In the genomic region with DNA sequence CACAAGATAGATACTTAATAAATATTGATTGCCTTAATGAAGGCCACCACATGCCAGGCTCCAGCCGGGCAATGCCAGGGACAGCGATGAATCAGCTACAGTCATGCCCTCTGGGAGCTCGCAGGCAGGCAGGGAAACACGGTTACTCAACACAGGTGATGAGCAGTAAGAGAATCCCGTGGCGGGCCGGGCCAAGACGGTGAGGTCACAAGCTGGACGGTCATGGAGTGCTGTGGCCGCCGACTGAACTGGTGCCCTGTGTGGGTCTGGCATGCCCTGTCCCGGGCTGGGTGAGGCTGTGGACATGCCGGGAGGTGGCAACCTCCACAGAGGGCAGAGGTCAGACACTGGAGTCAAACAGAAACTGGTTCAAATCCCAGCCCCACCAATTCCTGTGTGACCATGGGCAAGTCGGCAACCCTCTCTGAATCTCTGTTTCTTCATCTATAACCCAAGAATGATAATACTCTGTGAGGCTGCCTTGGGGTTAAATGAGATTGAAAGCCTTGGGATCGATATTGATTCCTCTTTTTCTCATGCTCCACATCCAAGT, we compare ENCODE assay signal across 17 cellular contexts. TPM values are rescaled to one million over a fixed set of nuclear protein-coding genes. Genes with fewer than 3 reads are reported as not detected.
DNase-seq lines count a peak whose midpoint lies in the region; ATAC-seq and TF ChIP-seq lines count a peak whose summit lies in the region.
"Had no signal": no experiment of that assay in that cellular context is flagged by ENCODE, and none has a peak within 500 bp of the region (broad histone marks: within the 10 kb centered on the region; RNA-seq: fewer than 3 reads in every experiment).

No MANE protein-coding gene starts in this region.

- H3K27ac ChIP-seq in temporal lobe (ENCODE audit: low read depth, low read length) = peak overlapping the region; percentile 30
- H3K27ac ChIP-seq: gastroesophageal sphincter, thoracic aorta had no signal

- no peak overlapping the region for H3K27ac Mint-ChIP-seq in activated CD8-positive, alpha-beta T cell treated with anti-CD3 and anti-CD28 coated beads for 36 hours
- H3K27ac Mint-ChIP-seq: CD8-positive, alpha-beta T cell; natural killer cell treated with Interleukin-12 subunit alpha and Interleukin-12 subunit beta and Interleukin-15 and Interleukin-18, amount 100 ng/mL, for 72 hours had no signal

- no peaks in the 10 kb centered on the region for H3K36me3 Mint-ChIP-seq in activated CD8-positive, alpha-beta T cell treated with anti-CD3 and anti-CD28 coated beads for 36 hours (ENCODE audit: low read depth)
- H3K36me3 Mint-ChIP-seq: CD8-positive, alpha-beta T cell; natural killer cell treated with Interleukin-12 subunit alpha and Interleukin-12 subunit beta and Interleukin-15 and Interleukin-18, amount 100 ng/mL, for 72 hours had no signal

- POLR2A ChIA-PET in activated CD8-positive, alpha-beta T cell treated with anti-CD3 and anti-CD28 coated beads for 36 hours (lab: Charles Lee) = no interaction called here

- no peak for TF ChIP-seq CTCF in activated CD8-positive, alpha-beta T cell treated with anti-CD3 and anti-CD28 coated beads for 36 hours (IDR thresholded peaks at IDR 0.05)

- H3K4me1 Mint-ChIP-seq in activated CD8-positive, alpha-beta T cell treated with anti-CD3 and anti-CD28 coated beads for 36 hours (ENCODE audit: low read depth) = no peaks in the 10 kb centered on the region

- no peaks in the 10 kb centered on the region for H3K9me3 Mint-ChIP-seq in activated CD8-positive, alpha-beta T cell treated with anti-CD3 and anti-CD28 coated beads for 36 hours
- H3K9me3 Mint-ChIP-seq: CD8-positive, alpha-beta T cell; natural killer cell treated with Interleukin-12 subunit alpha and Interleukin-12 subunit beta and Interleukin-15 and Interleukin-18, amount 100 ng/mL, for 72 hours had no signal

- ATAC-seq in activated CD8-positive, alpha-beta T cell treated with anti-CD3 and anti-CD28 coated beads for 36 hours = no peak
- ATAC-seq: CD8-positive, alpha-beta T cell; gastroesophageal sphincter; natural killer cell treated with Interleukin-12 subunit alpha and Interleukin-12 subunit beta and Interleukin-15 and Interleukin-18, amount 100 ng/mL, for 72 hours had no signal

- H3K27me3 Mint-ChIP-seq in activated CD8-positive, alpha-beta T cell treated with anti-CD3 and anti-CD28 coated beads for 36 hours = peaks cover 3% of the 10 kb centered on the region

- CTCF ChIA-PET in activated CD8-positive, alpha-beta T cell treated with anti-CD3 and anti-CD28 coated beads for 36 hours (lab: Charles Lee) = interaction anchor here (2.0 kb wide), 1 partner anchor 10 kb away, joined by 7 read pairs; no protein-coding TSS in a partner anchor

- DNase-seq in LHCN-M2 (ENCODE audit: low read depth) = peak; percentile 44
- peak; percentile 43 for DNase-seq in astrocyte of the hippocampus (ENCODE audit: low read depth, low spot score)
- DNase-seq in kidney tubule cell (ENCODE audit: low spot score) = peak; percentile 93
- no peak for DNase-seq in activated CD8-positive, alpha-beta T cell treated with anti-CD3 and anti-CD28 coated beads for 36 hours
- no peak for DNase-seq in NCI-H1436 treated with DMSO at 0.1 percent for 48 hours (lab: John Stamatoyannopoulos, UW)
- no peak for DNase-seq in NCI-H510A treated with DMSO at 0.1 percent for 48 hours (lab: John Stamatoyannopoulos, UW)
- no peak for DNase-seq in stimulated activated CD4-positive, alpha-beta T cell treated with anti-CD3 and anti-CD28 coated beads, Interleukin-2, amount 100 ng/mL, for 24 hours
- DNase-seq: activated T-cell treated with anti-CD3 and anti-CD28 coated beads, Interleukin-2, amount 50 U/mL, for 48 hours; CD8-positive, alpha-beta T cell; islet precursor cell; NCI-H187 treated with DMSO at 0.1 percent for 48 hours had no signal

- H3K4me3 Mint-ChIP-seq in activated CD8-positive, alpha-beta T cell treated with anti-CD3 and anti-CD28 coated beads for 36 hours = no peak overlapping the region
- H3K4me3 Mint-ChIP-seq: CD8-positive, alpha-beta T cell; natural killer cell treated with Interleukin-12 subunit alpha and Interleukin-12 subunit beta and Interleukin-15 and Interleukin-18, amount 100 ng/mL, for 72 hours had no signal

- intact Hi-C loops in activated CD8-positive, alpha-beta T cell treated with anti-CD3 and anti-CD28 coated beads for 36 hours (cut with micrococcal nuclease) = no loop called here

RNA-seq across cellular contexts. Expression of gene PAK4, which starts 13.2 kb away (rescaled TPM):
- total RNA-seq in LHCN-M2 (2014; rRNA removed) (10.8 and 15.5 TPM in 2 replicates), temporal lobe (2.7 TPM)
- polyA plus RNA-seq in LHCN-M2 (2012) = 25.1 TPM
- 10 to 100 TPM in 1 of 2 experiments, 1 to 10 TPM in 1; 9.8 to 11.5 TPM for total RNA-seq in activated CD8-positive, alpha-beta T cell treated with anti-CD3 and anti-CD28 coated beads for 36 hours

RNA-seq across cellular contexts. Expression of gene ACP7, which starts 28.2 kb away (rescaled TPM):
- total RNA-seq in LHCN-M2 (2014; rRNA removed) (0.13 and 0.29 TPM in 2 replicates), temporal lobe (not detected)
- polyA plus RNA-seq in LHCN-M2 (2012) = 0.04 TPM
- not detected for total RNA-seq in activated CD8-positive, alpha-beta T cell treated with anti-CD3 and anti-CD28 coated beads for 36 hours
- total RNA-seq: CD8-positive, alpha-beta T cell; dermis microvascular lymphatic vessel endothelial cell; thoracic aorta had no signal
- polyA plus RNA-seq: smooth muscle cell had no signal

Comparison
In these comparisons a context has a peak if more than half of its experiments do, and no peak if none do; other contexts are left out.
1. DNase-seq: peak in LHCN-M2 (single experiment), astrocyte of the hippocampus (single experiment) and kidney tubule cell (single experiment); none in activated CD8-positive, alpha-beta T cell treated with anti-CD3 and anti-CD28 coated beads for 36 hours (single experiment), NCI-H1436 treated with DMSO at 0.1 percent for 48 hours (single experiment), NCI-H510A treated with DMSO at 0.1 percent for 48 hours (single experiment) and stimulated activated CD4-positive, alpha-beta T cell treated with anti-CD3 and anti-CD28 coated beads, Interleukin-2, amount 100 ng/mL, for 24 hours (0 of 2).